10 cellular contexts compared by ENCODE assay signal in the genomic region with DNA sequence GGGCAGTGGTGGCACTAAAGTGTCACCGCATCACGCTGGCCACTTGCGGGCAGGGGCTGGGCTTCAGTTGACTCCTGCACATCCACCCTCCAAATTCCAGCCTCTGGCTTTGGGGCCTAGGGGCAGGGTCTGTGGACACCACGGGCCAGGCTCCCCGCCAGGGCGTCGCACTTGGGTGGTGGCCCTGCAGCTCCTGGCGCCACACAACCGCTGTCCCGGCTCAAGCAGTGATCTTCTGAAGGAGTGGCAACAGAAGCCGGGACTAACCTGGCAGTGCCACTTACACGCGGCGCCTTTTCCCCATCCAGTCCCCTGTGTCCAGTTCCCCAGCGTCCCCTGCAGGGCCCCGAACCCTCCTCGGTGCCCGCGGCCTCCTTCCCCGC.
DNase-seq lines count a peak whose midpoint lies in the region; ATAC-seq and TF ChIP-seq lines count a peak whose summit lies in the region.
"Had no signal": no experiment of that assay in that cellular context is flagged by ENCODE, and none has a peak within 500 bp of the region (broad histone marks: within the 10 kb centered on the region; RNA-seq: fewer than 3 reads in every experiment).

No MANE protein-coding gene starts in this region.

- intact Hi-C loops in Calu3 (cut with micrococcal nuclease; ENCODE audit: unreplicated experiment) (no loop called here), gastrocnemius medialis (cut with DNase I; ENCODE audit: low total_unique reads) (no loop called here)

- no peak for DNase-seq in Calu3
- DNase-seq in T-helper 17 cell: no peak
- DNase-seq in hepatocyte (ENCODE audit: low spot score): no peak
- no peak for DNase-seq in gastrocnemius medialis
- DNase-seq in NCI-H345 (lab: John Stamatoyannopoulos, UW): no peak
- no peak for DNase-seq in hepatic stellate cell (ENCODE audit: low spot score)
- DNase-seq in DMS 273 (lab: John Stamatoyannopoulos, UW; ENCODE audit: unreplicated experiment): no peak
- DNase-seq: activated gamma-delta T cell treated with Interleukin-2 at 50 U/mL for 16 hours, NCI-H524 treated with DMSO at 0.1 percent for 48 hours had no signal

- H3K4me1 Mint-ChIP-seq in Calu3 (ENCODE audit: low read depth, unreplicated experiment) (no peaks in the 10 kb centered on the region), T-helper 17 cell (peaks cover 14% of the 10 kb centered on the region)

- H4K20me1 ChIP-seq in hepatocyte (ENCODE audit: insufficient read depth, poor library complexity, severe bottlenecking): no peaks in the 10 kb centered on the region

- no peak for ATAC-seq in T-helper 17 cell
- ATAC-seq in gastrocnemius medialis: no peak
- no peak for ATAC-seq in HG02623 (IDR thresholded peaks at IDR 0.05; ENCODE audit: unreplicated experiment)

- peak overlapping the region; percentile 88 for H2AFZ ChIP-seq in hepatocyte

- in situ Hi-C loops in gastrocnemius medialis (cut with MboI; ENCODE audit: low sequenced_read_pairs in 4 of 4): no loop called here

- TF ChIP-seq POLR2A in gastrocnemius medialis (IDR thresholded peaks at IDR 0.05): no peak

- CTCF ChIA-PET in Calu3 (lab: Charles Lee): no interaction called here

- peak overlapping the region; percentile 39 for H3K27ac ChIP-seq in hepatocyte
- H3K27ac ChIP-seq in gastrocnemius medialis: no peak overlapping the region

- no peaks in the 10 kb centered on the region for H3K9me3 ChIP-seq in T-helper 17 cell (ENCODE audit: control insufficient read depth, low read length, poor library complexity, severe bottlenecking)
- no peaks in the 10 kb centered on the region for H3K9me3 ChIP-seq in hepatocyte (ENCODE audit: low read depth)
- H3K9me3 ChIP-seq in gastrocnemius medialis: no peaks in the 10 kb centered on the region

- no peaks in the 10 kb centered on the region for H3K79me2 ChIP-seq in hepatocyte

- H3K4me3 Mint-ChIP-seq in Calu3 (ENCODE audit: low read depth, unreplicated experiment): peak overlapping the region; percentile 66
- peak overlapping the region; percentile 76 for H3K4me3 Mint-ChIP-seq in T-helper 17 cell

- TF ChIP-seq CTCF in Calu3 (IDR thresholded peaks at IDR 0.05; ENCODE audit: unreplicated experiment) (no peak), hepatocyte (IDR thresholded peaks at IDR 0.05; ENCODE audit: poor library complexity) (no peak), gastrocnemius medialis (IDR thresholded peaks at IDR 0.05 in 4 of 5, conservative IDR thresholded peaks at IDR 0.05 in 1 of 5) (no peak)

- H3K27me3 ChIP-seq in hepatocyte (no peaks in the 10 kb centered on the region), gastrocnemius medialis (peaks cover 7 to 32% (median 11%) of the 10 kb centered on the region in 3 donors)

- 72% methylated on average over 13 of the region's 20 CpGs for WGBS in hepatocyte (ENCODE audit: low lambda C conversion rate, missing lambda C conversion rate)

- no peaks in the 10 kb centered on the region for H3K4me1 ChIP-seq in hepatocyte (ENCODE audit: insufficient read depth)
- no peaks in the 10 kb centered on the region for H3K4me1 ChIP-seq in gastrocnemius medialis

- H3K9me2 ChIP-seq in hepatocyte (replicated peaks; ENCODE audit: insufficient read depth): no peaks in the 10 kb centered on the region

- H3K27me3 Mint-ChIP-seq in Calu3 (ENCODE audit: unreplicated experiment) (peaks cover 14% of the 10 kb centered on the region), T-helper 17 cell (peaks cover 12% of the 10 kb centered on the region)

- H3K4me3 ChIP-seq in hepatocyte (peak overlapping the region; percentile 65), gastrocnemius medialis (peak overlapping the region; percentile 43 to 61 (median 52))

- H3K36me3 Mint-ChIP-seq in Calu3 (ENCODE audit: insufficient read depth, unreplicated experiment): peaks cover 4% of the 10 kb centered on the region
- H3K36me3 Mint-ChIP-seq in T-helper 17 cell (ENCODE audit: low read depth): no peaks in the 10 kb centered on the region

- H3K9me3 Mint-ChIP-seq in Calu3 (ENCODE audit: low read depth, unreplicated experiment): no peaks in the 10 kb centered on the region

- peak overlapping the region; percentile 95 for H3K4me2 ChIP-seq in hepatocyte

- no peak overlapping the region for H3K27ac Mint-ChIP-seq in Calu3 (ENCODE audit: unreplicated experiment)
- no peak overlapping the region for H3K27ac Mint-ChIP-seq in T-helper 17 cell

- no TSS peak for BruUV-seq in Calu3 (replicated peaks; lab: Mats Ljungman, UMichigan)

- no peaks in the 10 kb centered on the region for H3K36me3 ChIP-seq in hepatocyte (replicated peaks; ENCODE audit: insufficient read depth, low read depth)
- no peaks in the 10 kb centered on the region for H3K36me3 ChIP-seq in gastrocnemius medialis
